9 cellular contexts compared by ENCODE assay signal in genomic region chr2:226118471-226119429, GRCh38.
DNase-seq lines count a peak whose midpoint lies in the region; ATAC-seq and TF ChIP-seq lines count a peak whose summit lies in the region.
"Had no signal": no experiment of that assay in that cellular context is flagged by ENCODE, and none has a peak within 500 bp of the region (broad histone marks: within the 10 kb centered on the region; RNA-seq: fewer than 3 reads in every experiment).

No MANE protein-coding gene starts in this region.

- no TSS peak for BruUV-seq in A673 (replicated peaks; lab: Mats Ljungman, UMichigan)

- intact Hi-C loops in A673 (cut with micrococcal nuclease; ENCODE audit: unreplicated experiment) = loop anchor here (2.0 to 10.0 kb wide), 4 partner anchors 234 to 678 kb away; no protein-coding TSS in a partner anchor

- CTCF ChIA-PET in A673 (lab: Charles Lee) = no interaction called here

- POLR2A ChIA-PET in A673 (lab: Charles Lee; ENCODE audit: low non-redundant PET) = no interaction called here

- no peaks in the 10 kb centered on the region for H3K27me3 ChIP-seq in A673 (replicated peaks; ENCODE audit: insufficient read depth, low read depth, low read length, poor library complexity)

- H3K36me3 ChIP-seq in A673 (ENCODE audit: insufficient read depth, low read length, poor library complexity, severe bottlenecking) = no peaks in the 10 kb centered on the region

- peak; percentile 92 for DNase-seq in A673 (ENCODE audit: low spot score)
- DNase-seq in NB4 (ENCODE audit: low read depth) = peak; percentile 98
- peak; percentile 95 for DNase-seq in choroid plexus epithelial cell (ENCODE audit: low read depth)
- DNase-seq in midbrain (lab: John Stamatoyannopoulos, UW) = peak; percentile 15
- no peak for DNase-seq in GM19238 (ENCODE audit: insufficient read length, low spot score)
- no peak for DNase-seq in RPMI8226

- no peaks in the 10 kb centered on the region for H3K9me3 ChIP-seq in A673 (ENCODE audit: low read depth, low read length, poor library complexity, severe bottlenecking)

- H3K27ac ChIP-seq in A673 (ENCODE audit: low read depth, low read length, poor library complexity, severe bottlenecking) = peak overlapping the region; percentile 55
- H3K27ac ChIP-seq: VCaP had no signal

- ATAC-seq in HG03571 (IDR thresholded peaks at IDR 0.05; ENCODE audit: unreplicated experiment) (no peak), GM18517 (IDR thresholded peaks at IDR 0.05; ENCODE audit: unreplicated experiment) (no peak)

- H3K4me1 ChIP-seq in A673 (ENCODE audit: insufficient read depth, low read length, poor library complexity, severe bottlenecking) = peaks cover 84% of the 10 kb centered on the region

- no peak for TF ChIP-seq CTCF in A673 (conservative IDR thresholded peaks at IDR 0.05; ENCODE audit: low read depth, low read length)
- TF ChIP-seq CTCF in NB4 (IDR thresholded peaks at IDR 0.05; ENCODE audit: low read depth, low read length) = no peak
- TF ChIP-seq CTCF in choroid plexus epithelial cell (conservative IDR thresholded peaks at IDR 0.05; ENCODE audit: low read depth, low read length) = no peak

- H3K4me3 ChIP-seq in A673 (ENCODE audit: low read depth, low read length, poor library complexity, severe bottlenecking) (peak overlapping the region; percentile 9), NB4 (ENCODE audit: low read depth, low read length) (peak overlapping the region; percentile 46), choroid plexus epithelial cell (ENCODE audit: low read depth, low read length) (peak overlapping the region; percentile 43)

- TF ChIP-seq POLR2A in NB4 (IDR thresholded peaks at IDR 0.05; ENCODE audit: extremely low read depth, insufficient read length) = peak; percentile 15

Comparison
In these comparisons a context has a peak if more than half of its experiments do, and no peak if none do; other contexts are left out.
1. DNase-seq: peak in A673 (single experiment), NB4 (single experiment), choroid plexus epithelial cell (single experiment) and midbrain (single experiment); none in GM19238 (single experiment) and RPMI8226 (single experiment).
2. Peak in every context shown above with its lines, with median percentiles within 50 percentile points of each other: H3K4me3 ChIP-seq.